6 cellular contexts compared by ENCODE assay signal in genomic region chr19:663682-664117, GRCh38. TPM values are rescaled to one million over a fixed set of nuclear protein-coding genes. Genes with fewer than 3 reads are reported as not detected.
DNase-seq lines count a peak whose midpoint lies in the region; ATAC-seq lines count a peak whose summit lies in the region.

No MANE protein-coding gene starts in this region.

- H3K4me1 ChIP-seq in muscle layer of duodenum (ENCODE audit: control insufficient read depth in 1 of 2, insufficient read depth in 2 of 2, low read length in 2 of 2), result peaks cover 7 to 51% of the 10 kb centered on the region in 2 donors

- no peaks in the 10 kb centered on the region for H3K36me3 ChIP-seq in muscle layer of duodenum (ENCODE audit: control insufficient read depth in 1 of 2, insufficient read depth in 2 of 2, low read length in 2 of 2)

- 43 to 52% (median 51%) methylated on average over 18 of the region's 18 CpGs for WGBS in adipose tissue, 3 donors

- DNase-seq in GF-D8 (lab: John Stamatoyannopoulos, UW) (peak; percentile 46), NCI-H526 treated with DMSO at 0.1 percent for 48 hours (lab: John Stamatoyannopoulos, UW) (no peak)

- H3K27ac ChIP-seq in adipose tissue (ENCODE audit: low read depth, low read length), result peak overlapping the region; percentile 55
- H3K27ac ChIP-seq in muscle layer of duodenum (ENCODE audit: low read length), result peak overlapping the region; percentile 80

- ATAC-seq in GM18520 (IDR thresholded peaks at IDR 0.05; ENCODE audit: unreplicated experiment), result no peak
- no peak for ATAC-seq in GM18502 (IDR thresholded peaks at IDR 0.05; ENCODE audit: poor library complexity, unreplicated experiment)

- H3K9me3 ChIP-seq in muscle layer of duodenum (ENCODE audit: control insufficient read depth in 1 of 2, low read length in 2 of 2), result no peaks in the 10 kb centered on the region

- no peaks in the 10 kb centered on the region for H3K27me3 ChIP-seq in muscle layer of duodenum (ENCODE audit: low read depth, low read length)

- peak overlapping the region; percentile 55 to 72 for H3K4me3 ChIP-seq in muscle layer of duodenum (ENCODE audit: low read depth in 1 of 2, low read length in 2 of 2)

RNA-seq across cellular contexts. Expression of gene RNF126, which starts 0.7 kb away (rescaled TPM):
- 10 to 100 TPM; 19.1 to 50.0 (median 24.8) TPM for polyA plus RNA-seq in adipose tissue

RNA-seq across cellular contexts. Expression of gene FSTL3, which starts 12.5 kb away (rescaled TPM):
- 100 to 1,000 TPM in 1 of 3 donors, 10 to 100 TPM in 2; 24.5 to 153 (median 48.5) TPM for polyA plus RNA-seq in adipose tissue

RNA-seq across cellular contexts. Expression of gene FGF22, which starts 24.0 kb away (rescaled TPM):
- under 1 TPM; 0.22 to 0.68 (median 0.35) TPM for polyA plus RNA-seq in adipose tissue

RNA-seq across cellular contexts. Expression of gene POLRMT, which starts 30.4 kb away (rescaled TPM):
- 10 to 100 TPM; 31.0 to 58.5 (median 35.9) TPM for polyA plus RNA-seq in adipose tissue

RNA-seq across cellular contexts. Expression of gene PRSS57, which starts 31.6 kb away (rescaled TPM):
- polyA plus RNA-seq in adipose tissue, result under 1 TPM in 2 of 3 donors, not detected in 1; 0.09 to 0.34 TPM
